ENCODE assay signal across 25 cellular contexts in the genomic region with DNA sequence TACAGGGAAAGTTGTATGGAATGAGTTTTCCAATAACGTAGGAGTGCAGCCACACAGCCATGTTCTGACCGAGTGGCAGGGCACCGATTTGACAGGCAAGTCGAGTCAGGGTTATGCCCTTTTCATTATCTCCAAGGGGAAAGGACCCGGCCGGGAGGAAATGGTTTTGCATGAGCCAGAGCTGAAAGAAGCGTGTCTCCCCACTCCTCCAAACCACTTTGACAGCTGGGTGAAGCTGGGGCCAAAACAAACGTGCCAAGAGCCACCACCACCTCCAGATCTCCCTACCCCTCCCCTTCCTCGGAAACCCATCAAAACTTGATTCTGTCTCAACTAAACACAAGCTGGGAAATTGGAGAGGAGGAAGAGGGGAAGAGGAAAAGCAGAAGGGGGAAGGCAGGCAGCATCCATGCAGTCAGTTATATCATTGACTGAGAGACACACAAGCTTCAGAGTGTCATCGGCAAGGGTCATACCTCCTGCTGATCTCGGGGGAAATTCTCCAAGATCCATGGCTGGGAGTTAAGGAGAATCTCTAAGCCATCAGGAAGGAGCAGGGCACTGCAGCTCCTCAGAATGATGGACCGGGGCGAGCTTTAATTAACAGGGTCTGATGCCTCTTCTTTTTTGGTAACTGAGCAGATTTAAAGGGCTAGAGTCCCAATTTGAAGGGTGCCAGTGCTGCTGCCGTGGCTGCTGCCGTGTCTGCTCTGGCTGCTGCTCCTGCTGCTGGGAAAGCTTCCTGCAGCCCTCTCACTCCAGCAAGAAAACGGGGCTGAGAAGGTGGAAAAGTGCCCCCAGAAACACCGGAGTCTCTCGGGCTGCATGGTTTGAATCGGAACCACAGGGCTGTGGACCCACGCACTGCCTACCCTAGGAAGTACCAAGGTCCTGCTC. TPM values are rescaled to one million over a fixed set of nuclear protein-coding genes. Genes with fewer than 3 reads are reported as not detected.
DNase-seq lines count a peak whose midpoint lies in the region; ATAC-seq and TF ChIP-seq lines count a peak whose summit lies in the region.
"Had no signal": no experiment of that assay in that cellular context is flagged by ENCODE, and none has a peak within 500 bp of the region (broad histone marks: within the 10 kb centered on the region; RNA-seq: fewer than 3 reads in every experiment).

No MANE protein-coding gene starts in this region.

- H3K36me3 Mint-ChIP-seq in stimulated activated effector memory CD8-positive, alpha-beta T cell treated with anti-CD3 and anti-CD28 coated beads, Interleukin-12 subunit alpha, Interleukin-12 subunit beta, amount 100 ng/mL, for 72 hours, result no peaks in the 10 kb centered on the region
- H3K36me3 Mint-ChIP-seq: activated naive CD8-positive, alpha-beta T cell treated with anti-CD3 and anti-CD28 coated beads, Interleukin-2, amount 10 ng/mL, durations not matched to agents 7 days and 5 days; CD8-positive, alpha-beta memory T cell had no signal

- CTCF ChIA-PET in SK-N-SH (lab: Yijun Ruan, JAX), result interaction anchor here (2.1 kb wide), 1 partner anchor 9 kb away, joined by 4 read pairs; no protein-coding TSS in a partner anchor

- TF ChIP-seq CTCF in GM12865 (IDR thresholded peaks at IDR 0.05; ENCODE audit: insufficient read depth, low read depth, low read length, missing control alignments) (no peak), SK-N-SH (IDR thresholded peaks at IDR 0.05) (no peak), spleen (IDR thresholded peaks at IDR 0.05 in 8 of 11, conservative IDR thresholded peaks at IDR 0.05 in 3 of 11) (no peak), osteoblast (IDR thresholded peaks at IDR 0.05; ENCODE audit: extremely low read depth, low read depth, low read length) (no peak)

- H2AFZ ChIP-seq in SK-N-SH (ENCODE audit: low read depth) (no peak overlapping the region), osteoblast (ENCODE audit: low read length) (no peak overlapping the region)

- TF ChIP-seq EP300 in SK-N-SH (IDR thresholded peaks at IDR 0.05; ENCODE audit: borderline replicate concordance in 1 of 2, low read depth in 1 of 2, low read length in 1 of 2), result no peak

- no peak for TF ChIP-seq RAD21 in SK-N-SH (IDR thresholded peaks at IDR 0.05; ENCODE audit: low read length)

- no peaks in the 10 kb centered on the region for H3F3A ChIP-seq in SK-N-SH (replicated peaks; ENCODE audit: insufficient read depth)

- H3K9me3 ChIP-seq in SK-N-SH (no peaks in the 10 kb centered on the region), spleen (no peaks in the 10 kb centered on the region), osteoblast (ENCODE audit: low read depth, low read length) (no peaks in the 10 kb centered on the region)
- H3K9me3 ChIP-seq: esophagus muscularis mucosa, suprapubic skin had no signal

- H3K4me3 ChIP-seq in GM12865 (ENCODE audit: low read depth, low read length) (no peak overlapping the region; the same call in 1 of the 2 replicates), SK-N-SH (ENCODE audit: low read depth in 2 of 2, low read length in 1 of 2) (peak overlapping the region in 1 of 2 experiments; percentile 26; a peak in 1 of 4 replicates), spleen (no peak overlapping the region), osteoblast (ENCODE audit: insufficient read depth, low read length) (no peak overlapping the region)
- H3K4me3 ChIP-seq: esophagus muscularis mucosa, GM12878, suprapubic skin had no signal

- no peaks in the 10 kb centered on the region for H3K4me1 Mint-ChIP-seq in stimulated activated effector memory CD8-positive, alpha-beta T cell treated with anti-CD3 and anti-CD28 coated beads, Interleukin-12 subunit alpha, Interleukin-12 subunit beta, amount 100 ng/mL, for 72 hours
- H3K4me1 Mint-ChIP-seq: activated naive CD8-positive, alpha-beta T cell treated with anti-CD3 and anti-CD28 coated beads, Interleukin-2, amount 10 ng/mL, durations not matched to agents 7 days and 5 days; CD8-positive, alpha-beta memory T cell had no signal

- no peaks in the 10 kb centered on the region for H3K36me3 ChIP-seq in SK-N-SH (replicated peaks in 1 of 2; ENCODE audit: control insufficient read depth in 1 of 2, insufficient read depth in 2 of 2, low read length in 1 of 2)
- H3K36me3 ChIP-seq in spleen, result no peaks in the 10 kb centered on the region
- no peaks in the 10 kb centered on the region for H3K36me3 ChIP-seq in osteoblast (ENCODE audit: insufficient read depth, low read length)
- H3K36me3 ChIP-seq: esophagus muscularis mucosa, suprapubic skin had no signal

- H3K27me3 ChIP-seq in SK-N-SH (ENCODE audit: insufficient read depth) (peaks cover 33% of the 10 kb centered on the region; the same call in 1 of the 2 replicates), spleen (replicated peaks in 1 of 7) (peaks cover 0 to 45% (median 0%) of the 10 kb centered on the region in 7 donors), osteoblast (ENCODE audit: insufficient read depth, low read length) (no peaks in the 10 kb centered on the region)

- H3K4me2 ChIP-seq in SK-N-SH (peak overlapping the region; percentile 58), osteoblast (ENCODE audit: insufficient read depth, low read length) (no peak overlapping the region)

- H3K9me2 ChIP-seq in SK-N-SH, result no peaks in the 10 kb centered on the region

- H3K4me3 Mint-ChIP-seq in stimulated activated effector memory CD8-positive, alpha-beta T cell treated with anti-CD3 and anti-CD28 coated beads, Interleukin-12 subunit alpha, Interleukin-12 subunit beta, amount 100 ng/mL, for 72 hours, result no peak overlapping the region
- H3K4me3 Mint-ChIP-seq: activated naive CD8-positive, alpha-beta T cell treated with anti-CD3 and anti-CD28 coated beads, Interleukin-2, amount 10 ng/mL, durations not matched to agents 7 days and 5 days; activated T-helper 1 cell treated with anti-CD3 and anti-CD28 coated beads, Interleukin-12 subunit alpha, Interleukin-12 subunit beta, Interleukin-2, Interleukin-4 antibody, amounts not matched to agents 30 ng/mL and 10 ng/mL and 1 ng/mL, durations not matched to agents 14 hours and 24 hours and 36 hours; CD8-positive, alpha-beta memory T cell; effector memory CD8-positive, alpha-beta T cell; T-helper 1 cell treated with Interleukin-12 subunit alpha and Interleukin-12 subunit beta and Interleukin-4 antibody, amounts not matched to agents 30 μg/mL and 1 μg/mL, for 36 hours had no signal

- peaks cover 3% of the 10 kb centered on the region for H3K9me3 Mint-ChIP-seq in stimulated activated effector memory CD8-positive, alpha-beta T cell treated with anti-CD3 and anti-CD28 coated beads, Interleukin-12 subunit alpha, Interleukin-12 subunit beta, amount 100 ng/mL, for 72 hours
- H3K9me3 Mint-ChIP-seq: T-helper 1 cell treated with Interleukin-12 subunit alpha and Interleukin-12 subunit beta and Interleukin-4 antibody, amounts not matched to agents 30 μg/mL and 1 μg/mL, for 36 hours had no signal

- no peaks in the 10 kb centered on the region for H3K79me2 ChIP-seq in SK-N-SH (ENCODE audit: insufficient read depth)
- H3K79me2 ChIP-seq in osteoblast (ENCODE audit: insufficient read depth, low read length), result no peaks in the 10 kb centered on the region

- no peaks in the 10 kb centered on the region for H3K4me1 ChIP-seq in SK-N-SH (ENCODE audit: control insufficient read depth in 1 of 2, insufficient read depth in 2 of 2, low read depth in 1 of 2, low read length in 1 of 2)
- H3K4me1 ChIP-seq in spleen, result no peaks in the 10 kb centered on the region
- no peaks in the 10 kb centered on the region for H3K4me1 ChIP-seq in osteoblast (ENCODE audit: insufficient read depth, low read length)
- H3K4me1 ChIP-seq: suprapubic skin had no signal

- H4K20me1 ChIP-seq in SK-N-SH (ENCODE audit: insufficient read depth), result no peaks in the 10 kb centered on the region
- no peaks in the 10 kb centered on the region for H4K20me1 ChIP-seq in osteoblast (ENCODE audit: insufficient read depth, low read length)

- TF ChIP-seq POLR2A in spleen (IDR thresholded peaks at IDR 0.05), result no peak

- H3K27ac ChIP-seq in SK-N-SH (ENCODE audit: low read depth in 2 of 2, low read length in 1 of 2) (no peak overlapping the region), spleen (no peak overlapping the region), osteoblast (ENCODE audit: low read depth, low read length) (no peak overlapping the region)
- H3K27ac ChIP-seq: esophagus muscularis mucosa, suprapubic skin had no signal

- intact Hi-C loops in spleen (cut with DNase I; ENCODE audit: low total_unique reads), result no loop called here

- WGBS in SK-N-SH (ENCODE audit: low lambda C conversion rate), result 3% methylated on average over 20 of the region's 20 CpGs
- WGBS in spleen, 5 donors, result 41 to 50% (median 43%) methylated on average over 20 of the region's 20 CpGs

- DNase-seq in GM12865 (ENCODE audit: low read depth) (peak; percentile 63), SK-N-SH (no peak), medulla oblongata (ENCODE audit: extremely low spot score) (peak; percentile 3), spleen (peak; percentile 45), AML-193 (lab: John Stamatoyannopoulos, UW) (no peak), osteoblast (ENCODE audit: insufficient read length, low spot score, missing footprints) (no peak)
- DNase-seq in stimulated activated effector memory CD8-positive, alpha-beta T cell treated with anti-CD3 and anti-CD28 coated beads, Interleukin-12 subunit alpha, Interleukin-12 subunit beta, amount 100 ng/mL, for 72 hours (ENCODE audit: low spot score in 2 of 2), result no peak
- DNase-seq: activated CD4-positive, alpha-beta T cell treated with anti-CD3 and anti-CD28 coated beads for 4 hours; activated naive CD8-positive, alpha-beta T cell treated with anti-CD3 and anti-CD28 coated beads, Interleukin-2, amount 10 ng/mL, durations not matched to agents 7 days and 5 days; CD8-positive, alpha-beta memory T cell; DMS53; effector memory CD8-positive, alpha-beta T cell; KG1; MV-4-11; NCI-H1694; NCI-H774; PC-3; right cardiac atrium; SHP77 treated with DMSO at 0.1 percent for 48 hours had no signal

- H3K27ac Mint-ChIP-seq in stimulated activated effector memory CD8-positive, alpha-beta T cell treated with anti-CD3 and anti-CD28 coated beads, Interleukin-12 subunit alpha, Interleukin-12 subunit beta, amount 100 ng/mL, for 72 hours, result no peak overlapping the region
- H3K27ac Mint-ChIP-seq: activated naive CD8-positive, alpha-beta T cell treated with anti-CD3 and anti-CD28 coated beads, Interleukin-2, amount 10 ng/mL, durations not matched to agents 7 days and 5 days; activated T-helper 1 cell treated with anti-CD3 and anti-CD28 coated beads, Interleukin-12 subunit alpha, Interleukin-12 subunit beta, Interleukin-2, Interleukin-4 antibody, amounts not matched to agents 30 ng/mL and 10 ng/mL and 1 ng/mL, durations not matched to agents 14 hours and 24 hours and 36 hours; CD8-positive, alpha-beta memory T cell; effector memory CD8-positive, alpha-beta T cell; T-helper 1 cell treated with Interleukin-12 subunit alpha and Interleukin-12 subunit beta and Interleukin-4 antibody, amounts not matched to agents 30 μg/mL and 1 μg/mL, for 36 hours had no signal

- no peak for ATAC-seq in stimulated activated effector memory CD8-positive, alpha-beta T cell treated with anti-CD3 and anti-CD28 coated beads, Interleukin-12 subunit alpha, Interleukin-12 subunit beta, amount 100 ng/mL, for 72 hours
- ATAC-seq: effector memory CD8-positive, alpha-beta T cell; GM12878; PC-3; right cardiac atrium had no signal

- H3K9ac ChIP-seq in SK-N-SH, result no peak overlapping the region

- POLR2A ChIA-PET in SK-N-SH (lab: Yijun Ruan, JAX), result no interaction called here

RNA-seq across cellular contexts. Expression of a gene that starts 34.7 kb away (rescaled TPM):
- polyA plus RNA-seq in SK-N-SH (2012; rRNA removed) (not detected in 2 replicates), spleen (under 1 TPM in 1 of 3 donors, not detected in 2; under 0.01 TPM)
- not detected in 2 replicates for polyA plus RNA-seq in SK-N-SH (2012; cell fraction: cytosol; rRNA removed)
- polyA plus RNA-seq in SK-N-SH (2012; cell fraction: nucleus; rRNA removed), result not detected in 2 replicates
- total RNA-seq in spleen (under 1 TPM in 2 of 7 donors, not detected in 5; 0.03 to 0.19 TPM), osteoblast (under 0.01 TPM in 1 of 2 replicates, not detected in the other)
- total RNA-seq: activated naive CD8-positive, alpha-beta T cell treated with anti-CD3 and anti-CD28 coated beads, Interleukin-2, amount 10 ng/mL, durations not matched to agents 7 days and 5 days; activated T-helper 1 cell treated with anti-CD3 and anti-CD28 coated beads, Interleukin-12 subunit alpha, Interleukin-12 subunit beta, Interleukin-2, Interleukin-4 antibody, amounts not matched to agents 30 ng/mL and 10 ng/mL and 1 ng/mL, durations not matched to agents 14 hours and 24 hours and 36 hours; CD8-positive, alpha-beta memory T cell; PC-3; right cardiac atrium had no signal
- polyA plus RNA-seq: CD8-positive, alpha-beta memory T cell; keratinocyte; right cardiac atrium had no signal

Comparison
In these comparisons a context has a peak if more than half of its experiments do, and no peak if none do; other contexts are left out.
1. DNase-seq: peak in GM12865 (single experiment), medulla oblongata (single experiment) and spleen (single experiment); none in SK-N-SH (single experiment), AML-193 (0 of 2), osteoblast (single experiment) and stimulated activated effector memory CD8-positive, alpha-beta T cell treated with anti-CD3 and anti-CD28 coated beads, Interleukin-12 subunit alpha, Interleukin-12 subunit beta, amount 100 ng/mL, for 72 hours (0 of 2).